ENCODE assay signal across 30 cellular contexts in the genomic region with DNA sequence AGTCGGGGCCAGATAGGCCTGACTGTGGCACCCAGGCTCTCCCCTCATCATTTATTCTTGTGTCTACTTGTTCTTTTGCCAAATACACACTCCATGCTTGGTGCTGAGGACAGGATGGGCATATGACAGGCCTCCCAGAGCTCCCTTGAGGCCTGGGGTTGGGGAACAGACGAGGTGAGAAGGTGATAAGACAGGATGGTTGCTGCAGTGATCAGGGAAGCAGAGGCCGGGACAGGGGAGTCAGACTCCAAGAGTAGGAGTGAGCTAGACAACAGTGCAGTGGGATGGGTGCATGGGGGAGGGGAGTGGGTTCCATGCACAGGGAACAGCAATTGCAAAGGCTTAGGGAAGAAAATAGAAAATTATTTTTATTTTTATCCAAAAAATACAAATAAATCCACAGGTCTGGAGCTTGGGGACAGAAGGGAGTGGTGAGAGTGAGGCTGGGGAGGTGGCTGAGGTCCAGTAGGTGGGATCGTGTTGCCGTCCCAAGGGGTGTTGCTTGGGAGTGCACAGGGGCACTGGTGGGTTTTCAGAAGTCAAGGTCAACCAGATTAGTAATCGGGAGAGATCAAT. TPM values are rescaled to one million over a fixed set of nuclear protein-coding genes. Genes with fewer than 3 reads are reported as not detected.
DNase-seq lines count a peak whose midpoint lies in the region; FAIRE-seq and TF ChIP-seq lines count a peak whose summit lies in the region.
"Had no signal": no experiment of that assay in that cellular context is flagged by ENCODE, and none has a peak within 500 bp of the region (broad histone marks: within the 10 kb centered on the region; RNA-seq: fewer than 3 reads in every experiment).

No MANE protein-coding gene starts in this region.

- H3K9me3 ChIP-seq in Caco-2, result peaks cover 6% of the 10 kb centered on the region; the same call in 1 of the 2 replicates
- no peaks in the 10 kb centered on the region for H3K9me3 ChIP-seq in duodenal mucosa (ENCODE audit: control insufficient read depth in 1 of 2, low read length in 2 of 2)
- no peaks in the 10 kb centered on the region for H3K9me3 ChIP-seq in mesenchymal stem cell (ENCODE audit: control insufficient read depth, low read length)
- no peaks in the 10 kb centered on the region for H3K9me3 ChIP-seq in small intestine (ENCODE audit: control insufficient read depth, low read depth)
- H3K9me3 ChIP-seq: ascending aorta had no signal

- H3K4me1 Mint-ChIP-seq in Caco-2 (ENCODE audit: low read depth, unreplicated experiment), result peaks cover 45% of the 10 kb centered on the region
- H3K4me1 Mint-ChIP-seq: stimulated activated memory B cell treated with anti-CD40 and anti-IgM and Interleukin-4, amounts not matched to agents 10 μg/mL and 1 μg/mL and 100 μg/mL, for 72 hours had no signal

- CTCF ChIA-PET in Caco-2 (lab: Charles Lee), result interaction anchor here (0.8 to 1.7 kb wide), 4 partner anchors 12 to 209 kb away, joined by 3 to 23 read pairs (median 10); a partner anchor contains a TSS

- H2BK5ac ChIP-seq in mesenchymal stem cell (ENCODE audit: low read depth, low read length, poor library complexity, severe bottlenecking), result peak overlapping the region; percentile 85

- intact Hi-C loops in Caco-2 (cut with micrococcal nuclease; ENCODE audit: unreplicated experiment), result loop anchor here (1.0 to 5.0 kb wide), 8 partner anchors 17 to 344 kb away; a partner anchor contains a TSS

- H3K36me3 ChIP-seq in Caco-2 (ENCODE audit: control insufficient read depth, insufficient read depth, low read length), result 0 out of 2 replicates have a peak, but pooled peaks cover 2% of the 10 kb centered on the region
- H3K36me3 ChIP-seq in duodenal mucosa (ENCODE audit: control insufficient read depth in 1 of 2, insufficient read depth in 2 of 2, low read length in 2 of 2), result no peaks in the 10 kb centered on the region
- H3K36me3 ChIP-seq in mesenchymal stem cell (ENCODE audit: control insufficient read depth in 1 of 2, insufficient read depth in 2 of 2, low read depth in 1 of 2, low read length in 2 of 2), result no peaks in the 10 kb centered on the region
- no peaks in the 10 kb centered on the region for H3K36me3 ChIP-seq in small intestine (ENCODE audit: control insufficient read depth in 2 of 2, insufficient read depth in 2 of 2, low read length in 2 of 2)
- H3K36me3 ChIP-seq: ascending aorta, SJSA1 had no signal

- peaks cover 5% of the 10 kb centered on the region for H3K36me3 Mint-ChIP-seq in Caco-2 (ENCODE audit: insufficient read depth, unreplicated experiment)
- H3K36me3 Mint-ChIP-seq: CD8-positive, alpha-beta T cell; stimulated activated memory B cell treated with anti-CD40 and anti-IgM and Interleukin-4, amounts not matched to agents 10 μg/mL and 1 μg/mL and 100 μg/mL, for 72 hours had no signal

- DNase-seq in Caco-2 (peak in 1 of 2 experiments; percentile 38), mesenchymal stem cell (no peak), small intestine (peak; percentile 47), glomerular visceral epithelial cell (ENCODE audit: extremely low spot score) (no peak), hepatic stellate cell (ENCODE audit: low spot score) (no peak), NCI-H2107 (lab: John Stamatoyannopoulos, UW) (no peak), mucosa of gallbladder (ENCODE audit: low spot score) (no peak)
- DNase-seq: activated naive CD4-positive, alpha-beta T cell treated with anti-CD3 and anti-CD28 coated beads, Interleukin-2, amount 50 U/mL, for 16 hours; activated T-cell treated with anti-CD3 and anti-CD28 coated beads, Interleukin-2, amount 50 U/mL, for 72 hours; CD8-positive, alpha-beta T cell; DMS79 treated with DMSO at 0.1 percent for 48 hours; effector CD4-positive, alpha-beta T cell; erythroblast; foreskin fibroblast; hypothalamus; mammary epithelial cell; NCI-H1105; NCI-H2029; NCI-H446 treated with DMSO at 0.1 percent for 48 hours; nephron progenitor cell; stimulated activated CD4-positive, alpha-beta T cell treated with anti-CD3 and anti-CD28 coated beads, Interleukin-2, amount 100 ng/mL, for 24 hours; T-helper 1 cell had no signal

- no peak for FAIRE-seq in small intestine (lab: Jason Lieb, UNC)

- H3K27ac Mint-ChIP-seq in Caco-2 (ENCODE audit: unreplicated experiment), result peak overlapping the region; percentile 83
- H3K27ac Mint-ChIP-seq: activated T-cell treated with anti-CD3 and anti-CD28 coated beads, Interleukin-2, amount 50 U/mL, for 72 hours; CD8-positive, alpha-beta T cell; nephron progenitor cell; stimulated activated memory B cell treated with anti-CD40 and anti-IgM and Interleukin-4, amounts not matched to agents 10 μg/mL and 1 μg/mL and 100 μg/mL, for 72 hours had no signal

- no peak overlapping the region for H3K23ac ChIP-seq in mesenchymal stem cell (ENCODE audit: low read length in 2 of 2)

- no peak overlapping the region for H4K91ac ChIP-seq in mesenchymal stem cell (ENCODE audit: low read length)

- H3K4me3 ChIP-seq in Caco-2 (ENCODE audit: low read depth, low read length), result no peak overlapping the region
- no peak overlapping the region for H3K4me3 ChIP-seq in duodenal mucosa (ENCODE audit: low read depth in 1 of 2, low read length in 2 of 2)
- H3K4me3 ChIP-seq in mesenchymal stem cell (ENCODE audit: insufficient read depth in 1 of 2, low read depth in 1 of 2, low read length in 2 of 2), result no peak overlapping the region
- H3K4me3 ChIP-seq in small intestine (ENCODE audit: low read depth in 1 of 2, low read length in 2 of 2), result no peak overlapping the region
- H3K4me3 ChIP-seq: ascending aorta, SJSA1 had no signal

- peaks cover 52% of the 10 kb centered on the region for H3K4me1 ChIP-seq in Caco-2
- H3K4me1 ChIP-seq in duodenal mucosa (ENCODE audit: control insufficient read depth in 1 of 2, insufficient read depth in 2 of 2, low read length in 2 of 2), result peaks cover 32 to 52% of the 10 kb centered on the region in 2 donors
- peaks cover 35% of the 10 kb centered on the region for H3K4me1 ChIP-seq in mesenchymal stem cell (ENCODE audit: control insufficient read depth, insufficient read depth, low read depth, low read length)
- peaks cover 0 to 8% of the 10 kb centered on the region in 2 donors for H3K4me1 ChIP-seq in small intestine (ENCODE audit: control insufficient read depth in 2 of 2, insufficient read depth in 1 of 2, low read depth in 1 of 2, low read length in 1 of 2)
- H3K4me1 ChIP-seq: ascending aorta had no signal

- no peak overlapping the region for H3K4ac ChIP-seq in mesenchymal stem cell (ENCODE audit: low read depth in 1 of 2, low read length in 2 of 2)

- H3K14ac ChIP-seq in mesenchymal stem cell (ENCODE audit: low read length in 2 of 2), result no peak overlapping the region

- no peak overlapping the region for H4K8ac ChIP-seq in mesenchymal stem cell (ENCODE audit: low read length)

- H2AK5ac ChIP-seq in mesenchymal stem cell (ENCODE audit: low read length, severe bottlenecking), result peak overlapping the region; percentile 95

- no peaks in the 10 kb centered on the region for H3K27me3 ChIP-seq in Caco-2 (replicated peaks; ENCODE audit: control insufficient read depth, insufficient read depth, low read length)
- peaks cover 0 to under 1% of the 10 kb centered on the region in 2 donors for H3K27me3 ChIP-seq in duodenal mucosa (ENCODE audit: control insufficient read depth in 1 of 2, insufficient read depth in 2 of 2, low read length in 2 of 2)
- H3K27me3 ChIP-seq in mesenchymal stem cell (ENCODE audit: control insufficient read depth in 1 of 2, insufficient read depth in 1 of 2, low read length in 2 of 2), result peaks cover 2 to 50% of the 10 kb centered on the region in 2 experiments
- no peaks in the 10 kb centered on the region for H3K27me3 ChIP-seq in small intestine (ENCODE audit: control insufficient read depth in 2 of 2, insufficient read depth in 2 of 2, low read length in 2 of 2)
- H3K27me3 ChIP-seq: ascending aorta, SJSA1 had no signal

- H3K18ac ChIP-seq in mesenchymal stem cell (ENCODE audit: low read depth in 1 of 2, low read length in 2 of 2), result no peak overlapping the region

- no peak overlapping the region for H2BK12ac ChIP-seq in mesenchymal stem cell (ENCODE audit: low read length in 2 of 2)

- peak overlapping the region; percentile 32 for H3K4me3 Mint-ChIP-seq in Caco-2 (ENCODE audit: unreplicated experiment)
- H3K4me3 Mint-ChIP-seq: activated T-cell treated with anti-CD3 and anti-CD28 coated beads, Interleukin-2, amount 50 U/mL, for 72 hours; CD8-positive, alpha-beta T cell; nephron progenitor cell; stimulated activated memory B cell treated with anti-CD40 and anti-IgM and Interleukin-4, amounts not matched to agents 10 μg/mL and 1 μg/mL and 100 μg/mL, for 72 hours had no signal

- no peak overlapping the region for H2BK15ac ChIP-seq in mesenchymal stem cell (ENCODE audit: low read depth, poor library complexity, severe bottlenecking)

- H3K27ac ChIP-seq in duodenal mucosa (ENCODE audit: low read depth, low read length) (peak overlapping the region; percentile 53), mesenchymal stem cell (ENCODE audit: low read length, poor library complexity, severe bottlenecking) (peak overlapping the region; percentile 89), small intestine (ENCODE audit: low read depth in 1 of 2, low read length in 1 of 2) (peak overlapping the region; percentile 63 to 85)
- H3K27ac ChIP-seq: ascending aorta, HL-60, SJSA1 had no signal

- POLR2A ChIA-PET in Caco-2 (lab: Charles Lee), result interaction anchor here (1.0 kb wide), 1 partner anchor 72 kb away, joined by 3 read pairs; no protein-coding TSS in a partner anchor

- no peak overlapping the region for H2BK120ac ChIP-seq in mesenchymal stem cell (ENCODE audit: low read depth, low read length)

- 87% methylated on average over 6 of the region's 6 CpGs for WGBS in mesenchymal stem cell
- 16 to 66% (median 38%) methylated on average over 6 of the region's 6 CpGs for WGBS in small intestine, 3 donors

- no peaks in the 10 kb centered on the region for H3K27me3 Mint-ChIP-seq in Caco-2 (ENCODE audit: insufficient read depth, unreplicated experiment)

- no peaks in the 10 kb centered on the region for H3K9me3 Mint-ChIP-seq in Caco-2 (ENCODE audit: unreplicated experiment)
- H3K9me3 Mint-ChIP-seq: activated T-cell treated with anti-CD3 and anti-CD28 coated beads, Interleukin-2, amount 50 U/mL, for 72 hours; CD8-positive, alpha-beta T cell; nephron progenitor cell; stimulated activated memory B cell treated with anti-CD40 and anti-IgM and Interleukin-4, amounts not matched to agents 10 μg/mL and 1 μg/mL and 100 μg/mL, for 72 hours had no signal

- peak overlapping the region in 1 of 2 donors; percentile 44 for H3K9ac ChIP-seq in duodenal mucosa (ENCODE audit: low read depth in 1 of 2, low read length in 2 of 2)
- no peak overlapping the region for H3K9ac ChIP-seq in mesenchymal stem cell (ENCODE audit: low read length)

- no peak for TF ChIP-seq CTCF in Caco-2 (IDR thresholded peaks at IDR 0.05; ENCODE audit: insufficient read depth in 1 of 2, low read depth in 1 of 2, low read length in 1 of 2, severe bottlenecking in 1 of 2, unreplicated experiment in 1 of 2)

- TSS peak; percentile 90 for BruUV-seq in Caco-2 (replicated peaks; lab: Mats Ljungman, UMichigan)

- no peaks in the 10 kb centered on the region for H3K79me1 ChIP-seq in mesenchymal stem cell (replicated peaks; ENCODE audit: low read length, poor library complexity, severe bottlenecking)

- no peak overlapping the region for H2AFZ ChIP-seq in mesenchymal stem cell (ENCODE audit: low read depth, low read length)

- no peak overlapping the region for H3K4me2 ChIP-seq in mesenchymal stem cell (ENCODE audit: low read length, poor library complexity, severe bottlenecking)

RNA-seq across cellular contexts. Expression of a gene that starts 3.4 kb away (rescaled TPM):
- 2.2 and 2.6 TPM in 2 replicates for total RNA-seq in Caco-2 (2022)
- polyA plus RNA-seq in mesenchymal stem cell (2013, experiment 1 of 2), result 0.03 TPM
- 0.03 TPM for polyA plus RNA-seq in mesenchymal stem cell (2013, experiment 2 of 2)
- polyA plus RNA-seq in small intestine, result 1 to 10 TPM in 2 of 3 donors, under 1 TPM in 1; 0.81 to 1.8 (median 1.8) TPM
- 1,366 TPM for total RNA-seq in mucosa of gallbladder
- total RNA-seq: activated CD8-positive, alpha-beta memory T cell treated with anti-CD3 and anti-CD28 coated beads for 36 hours; activated T-cell treated with anti-CD3 and anti-CD28 coated beads, Interleukin-2, amount 50 U/mL, for 72 hours; CD8-positive, alpha-beta T cell; mammary epithelial cell; temporal lobe had no signal
- polyA plus RNA-seq: mammary epithelial cell had no signal

RNA-seq across cellular contexts. Expression of a gene that starts 17.6 kb away (rescaled TPM):
- total RNA-seq in Caco-2 (2022) (54.6 and 55.0 TPM in 2 replicates), mucosa of gallbladder (212 TPM)
- 0.10 TPM for polyA plus RNA-seq in mesenchymal stem cell (2013, experiment 1 of 2)
- polyA plus RNA-seq in mesenchymal stem cell (2013, experiment 2 of 2), result not detected
- 100 to 1,000 TPM in 1 of 3 donors, 10 to 100 TPM in 2; 14.3 to 149 (median 61.3) TPM for polyA plus RNA-seq in small intestine
- total RNA-seq: activated CD8-positive, alpha-beta memory T cell treated with anti-CD3 and anti-CD28 coated beads for 36 hours; activated T-cell treated with anti-CD3 and anti-CD28 coated beads, Interleukin-2, amount 50 U/mL, for 72 hours; ascending aorta; CD8-positive, alpha-beta T cell; skeletal muscle tissue had no signal

Comparison
In these comparisons a context has a peak if more than half of its experiments do, and no peak if none do; other contexts are left out.
1. RNA of a gene that starts 3.4 kb away (total RNA-seq): 1,366 TPM in mucosa of gallbladder (single experiment); 2.2 to 2.6 TPM in Caco-2; every median in the first group is over 100 times any median in the second.
2. Peak in every context shown above with its lines, with median percentiles within 50 percentile points of each other: H3K27ac ChIP-seq.